Comparison of ENCODE assay signal across 26 cellular contexts in genomic region chr11:34536056-34536455, GRCh38. TPM values are rescaled to one million over a fixed set of nuclear protein-coding genes. Genes with fewer than 3 reads are reported as not detected.
A peak's percentile ranks its signal among the peaks of the same experiment; 100 is the strongest.
DNase-seq lines count a peak whose midpoint lies in the region; ATAC-seq, FAIRE-seq and TF ChIP-seq lines count a peak whose summit lies in the region.
"Had no signal": no experiment of that assay in that cellular context is flagged by ENCODE, and none has a peak within 500 bp of the region (broad histone marks: within the 10 kb centered on the region; RNA-seq: fewer than 3 reads in every experiment).

No MANE protein-coding gene starts in this region.

- H3K27ac ChIP-seq in HepG2 (ENCODE audit: extremely low read length, insufficient read depth, low read length) (no peak overlapping the region), body of pancreas (no peak overlapping the region)
- H3K27ac ChIP-seq: BLaER1, GM23248 had no signal

- H2AFZ ChIP-seq in HepG2 (ENCODE audit: low read length): no peak overlapping the region
- H2AFZ ChIP-seq: GM23248 had no signal

- DNase-seq in COLO668 (lab: John Stamatoyannopoulos, UW; ENCODE audit: unreplicated experiment): peak; percentile 15
- peak; percentile 85 for DNase-seq in NCI-H146 (lab: John Stamatoyannopoulos, UW)
- peak; percentile 5 for DNase-seq in NCI-H2196 treated with DMSO at 0.1 percent for 48 hours (lab: John Stamatoyannopoulos, UW; ENCODE audit: unreplicated experiment)
- no peak for DNase-seq in HepG2 (ENCODE audit: low spot score)
- no peak for DNase-seq in natural killer cell treated with Interleukin-12 subunit alpha and Interleukin-12 subunit beta and Interleukin-15 and Interleukin-18, amount 100 ng/mL, for 72 hours (ENCODE audit: low spot score)
- DNase-seq in body of pancreas: no peak
- DNase-seq: CD4-positive, alpha-beta T cell; COR-L47; DND-41; GM23248; H7; Karpas-422; NCI-H1092 treated with DMSO at 0.1 percent for 48 hours; NCI-H1436; NCI-H1930; NCI-H446 treated with DMSO at 0.1 percent for 48 hours; NCI-H526; T-cell had no signal

- POLR2A ChIA-PET in HepG2 (lab: Yijun Ruan, JAX): interaction anchor here (1.2 kb wide), 1 partner anchor 11 kb away, joined by 3 read pairs; no protein-coding TSS in a partner anchor

- TF ChIP-seq RAD21 in HepG2 (CRISPR knock-in tag; IDR thresholded peaks at IDR 0.05): no peak

- TF ChIP-seq POLR2A in HepG2 (IDR thresholded peaks at IDR 0.05; ENCODE audit: insufficient read depth in 1 of 2, low read depth in 2 of 2, low read length in 2 of 2): no peak
- no peak for TF ChIP-seq POLR2A in body of pancreas (IDR thresholded peaks at IDR 0.05)

- intact Hi-C loops in HepG2 (cut with micrococcal nuclease; ENCODE audit: unreplicated experiment) (no loop called here), body of pancreas (cut with DNase I) (no loop called here)

- TF ChIP-seq EP300 in HepG2 (IDR thresholded peaks at IDR 0.05; ENCODE audit: low read depth in 2 of 2, low read length in 2 of 2): no peak
- no peak for TF ChIP-seq EP300 in HepG2 (CRISPR knock-in tag; IDR thresholded peaks at IDR 0.05; ENCODE audit: borderline replicate concordance)

- H3K9me3 ChIP-seq in HepG2 (ENCODE audit: low read length) (peaks cover 10% of the 10 kb centered on the region; the same call in 1 of the 2 replicates), body of pancreas (no peaks in the 10 kb centered on the region)

- H4K20me1 ChIP-seq in HepG2 (ENCODE audit: insufficient read depth, low read length): no peaks in the 10 kb centered on the region
- H4K20me1 ChIP-seq: BLaER1 had no signal

- BruUV-seq in HepG2 (replicated peaks; lab: Mats Ljungman, UMichigan): no TSS peak

- FAIRE-seq in HepG2 (lab: Jason Lieb, UNC): no peak
- FAIRE-seq: A204.1, GM12892 had no signal

- no peak overlapping the region for H3K27ac Mint-ChIP-seq in natural killer cell treated with Interleukin-12 subunit alpha and Interleukin-12 subunit beta and Interleukin-15 and Interleukin-18, amount 100 ng/mL, for 72 hours
- H3K27ac Mint-ChIP-seq: CD4-positive, alpha-beta T cell; T-cell had no signal

- no peaks in the 10 kb centered on the region for H3K4me1 Mint-ChIP-seq in natural killer cell treated with Interleukin-12 subunit alpha and Interleukin-12 subunit beta and Interleukin-15 and Interleukin-18, amount 100 ng/mL, for 72 hours (ENCODE audit: low read depth in 2 of 2)
- H3K4me1 Mint-ChIP-seq: T-cell had no signal

- H3K4me1 ChIP-seq in HepG2 (ENCODE audit: insufficient read depth, low read length): peaks cover 11% of the 10 kb centered on the region; the same call in 1 of the 2 replicates
- no peaks in the 10 kb centered on the region for H3K4me1 ChIP-seq in body of pancreas
- H3K4me1 ChIP-seq: BLaER1 had no signal

- no peaks in the 10 kb centered on the region for H3K36me3 Mint-ChIP-seq in natural killer cell treated with Interleukin-12 subunit alpha and Interleukin-12 subunit beta and Interleukin-15 and Interleukin-18, amount 100 ng/mL, for 72 hours
- H3K36me3 Mint-ChIP-seq: T-cell had no signal

- H3K36me3 ChIP-seq in HepG2 (replicated peaks in 1 of 2; ENCODE audit: control insufficient read depth in 1 of 2, insufficient read depth in 2 of 2, low read length in 2 of 2) (no peaks in the 10 kb centered on the region), body of pancreas (replicated peaks in 1 of 2; ENCODE audit: insufficient read depth in 1 of 2, low read depth in 2 of 2) (no peaks in the 10 kb centered on the region)
- H3K36me3 ChIP-seq: BLaER1 had no signal

- TF ChIP-seq CTCF in HepG2 (CRISPR knock-in tag; IDR thresholded peaks at IDR 0.05) (no peak), body of pancreas (IDR thresholded peaks at IDR 0.05) (no peak)

- ATAC-seq in HepG2 (no peak), body of pancreas (no peak), HG02885 (IDR thresholded peaks at IDR 0.05; ENCODE audit: poor library complexity, unreplicated experiment) (no peak)
- ATAC-seq in natural killer cell treated with Interleukin-12 subunit alpha and Interleukin-12 subunit beta and Interleukin-15 and Interleukin-18, amount 100 ng/mL, for 72 hours: no peak
- ATAC-seq: Right ventricle myocardium inferior, T-cell had no signal

- peaks cover 4% of the 10 kb centered on the region for H3K9me3 Mint-ChIP-seq in natural killer cell treated with Interleukin-12 subunit alpha and Interleukin-12 subunit beta and Interleukin-15 and Interleukin-18, amount 100 ng/mL, for 72 hours

- CTCF ChIA-PET in HepG2 (lab: Yijun Ruan, JAX; ENCODE audit: low intra/inter-chr PET ratio, low total read pairs): no interaction called here

- no peak overlapping the region for H3K4me3 ChIP-seq in HepG2 (replicated peaks in 1 of 3; ENCODE audit: insufficient read depth in 1 of 3, low read depth in 2 of 3, low read length in 3 of 3)
- no peak overlapping the region for H3K4me3 ChIP-seq in body of pancreas
- H3K4me3 ChIP-seq: BLaER1, GM23248 had no signal

- H3K79me2 ChIP-seq in HepG2 (ENCODE audit: insufficient read depth, low read length): no peaks in the 10 kb centered on the region

- H3K27me3 ChIP-seq in HepG2 (ENCODE audit: control insufficient read depth in 1 of 2, insufficient read depth in 2 of 2, low read length in 2 of 2) (peaks cover 0 to 6% of the 10 kb centered on the region in 2 experiments; a peak in 1 of 5 replicates), body of pancreas (no peaks in the 10 kb centered on the region)
- H3K27me3 ChIP-seq: BLaER1 had no signal

- no peak overlapping the region for H3K9ac ChIP-seq in HepG2 (ENCODE audit: insufficient read depth, low read depth, low read length)
- H3K9ac ChIP-seq: BLaER1, GM23248 had no signal

- H3K27me3 Mint-ChIP-seq in natural killer cell treated with Interleukin-12 subunit alpha and Interleukin-12 subunit beta and Interleukin-15 and Interleukin-18, amount 100 ng/mL, for 72 hours: peaks cover 16 to 25% of the 10 kb centered on the region in 2 donors

- in situ Hi-C loops in HepG2 (cut with HindIII; ENCODE audit: extremely low pct_ligation_motif_present, low pct_unique_long_range_greater_than_20kb): no loop called here

- no peak overlapping the region for H3K4me3 Mint-ChIP-seq in natural killer cell treated with Interleukin-12 subunit alpha and Interleukin-12 subunit beta and Interleukin-15 and Interleukin-18, amount 100 ng/mL, for 72 hours
- H3K4me3 Mint-ChIP-seq: CD4-positive, alpha-beta T cell; T-cell had no signal

- H3K4me2 ChIP-seq in HepG2 (ENCODE audit: low read depth, low read length): no peak overlapping the region
- H3K4me2 ChIP-seq: BLaER1 had no signal

TF ChIP-seq in HepG2, 621 proteins besides CTCF, POLR2A, EP300 and RAD21 (continues in another document):
- no peak for TF ChIP-seq HNF4G (IDR thresholded peaks at IDR 0.05; ENCODE audit: borderline replicate concordance, low read depth, low read length)
- no peak for TF ChIP-seq HNF4G (CRISPR knock-in tag; IDR thresholded peaks at IDR 0.05; ENCODE audit: borderline replicate concordance, low read depth)
- no peak for TF ChIP-seq NR2F6 (IDR thresholded peaks at IDR 0.05)
- no peak for TF ChIP-seq NR2F6 (CRISPR knock-in tag; IDR thresholded peaks at IDR 0.05)

RNA-seq across cellular contexts. Expression of gene ELF5, which starts 22.5 kb away (rescaled TPM):
- total RNA-seq in HepG2 (2016; rRNA removed; fragmentation: Illumina TruSeq; extraction: Trizol) (2.6 and 2.9 TPM in 2 replicates), body of pancreas (not detected)
- total RNA-seq in HepG2 (2016; cell fraction: cytosol; rRNA removed; fragmentation: Illumina TruSeq; extraction: Trizol; ENCODE audit: low read depth): 0.40 and 0.53 TPM in 2 replicates
- 2.3 and 3.0 TPM in 2 replicates for total RNA-seq in HepG2 (2016; cell fraction: insoluble cytoplasmic fraction; rRNA removed; fragmentation: Illumina TruSeq; extraction: Trizol)
- total RNA-seq in HepG2 (2016; cell fraction: membrane; rRNA removed; fragmentation: Illumina TruSeq; extraction: Trizol): 1.2 and 1.6 TPM in 2 replicates
- total RNA-seq in HepG2 (2016; cell fraction: nucleus; rRNA removed; fragmentation: Illumina TruSeq; extraction: Trizol): 2.3 and 2.4 TPM in 2 replicates
- polyA plus RNA-seq in HepG2 (2011; rRNA removed): 0.21 and 0.51 TPM in 2 replicates
- 0.21 and 0.23 TPM in 2 replicates for polyA plus RNA-seq in HepG2 (2011; cell fraction: cytosol; rRNA removed)
- 0.51 and 0.78 TPM in 2 replicates for polyA plus RNA-seq in HepG2 (2011; cell fraction: nucleus; rRNA removed)
- polyA plus RNA-seq in HepG2 (2012): 0.32 and 0.52 TPM in 2 replicates
- 0.17 and 0.27 TPM in 2 replicates for polyA plus RNA-seq in HepG2 (2016; cell fraction: cytosol; fragmentation: Illumina TruSeq; extraction: Trizol; ENCODE audit: low read depth)
- 1.9 and 2.4 TPM in 2 replicates for polyA plus RNA-seq in HepG2 (2016; cell fraction: insoluble cytoplasmic fraction; fragmentation: Illumina TruSeq; extraction: Trizol; ENCODE audit: low read depth)
- 0.45 and 0.62 TPM in 2 replicates for polyA plus RNA-seq in HepG2 (2016; cell fraction: membrane; fragmentation: Illumina TruSeq; extraction: Trizol; ENCODE audit: low read depth)
- 1.5 and 2.4 TPM in 2 replicates for polyA plus RNA-seq in HepG2 (2016; cell fraction: nucleus; fragmentation: Illumina TruSeq; extraction: Trizol; ENCODE audit: insufficient read depth, low read depth)
- 1.1 TPM in 1 of 2 replicates, not detected in the other for polyA minus RNA-seq in HepG2 (2011; rRNA and poly(A)+ RNA removed; ENCODE audit: low replicate concordance)
- 0.35 and 0.49 TPM in 2 replicates for polyA minus RNA-seq in HepG2 (2011; cell fraction: cytosol; rRNA and poly(A)+ RNA removed)
- 0.50 and 0.77 TPM in 2 replicates for polyA minus RNA-seq in HepG2 (2011; cell fraction: nucleus; rRNA and poly(A)+ RNA removed)
- total RNA-seq in natural killer cell treated with Interleukin-12 subunit alpha and Interleukin-12 subunit beta and Interleukin-15 and Interleukin-18, amount 100 ng/mL, for 72 hours: not detected
- total RNA-seq: CD4-positive, alpha-beta T cell; GM23248; H7; Right ventricle myocardium inferior; SK-MEL-5; T-cell; T-helper 2 cell treated with Interferon-gamma antibody and Interleukin-4, amounts not matched to agents 100 ng/mL and 5 ng/mL, for 36 hours had no signal
- polyA plus RNA-seq: AG04450, GM23248 had no signal

Comparison
In these comparisons a context has a peak if more than half of its experiments do, and no peak if none do; other contexts are left out.
1. DNase-seq: peak in COLO668 (single experiment), NCI-H146 (single experiment) and NCI-H2196 treated with DMSO at 0.1 percent for 48 hours (single experiment); none in HepG2 (single experiment), natural killer cell treated with Interleukin-12 subunit alpha and Interleukin-12 subunit beta and Interleukin-15 and Interleukin-18, amount 100 ng/mL, for 72 hours (single experiment) and body of pancreas (0 of 4).